In the genomic region with DNA sequence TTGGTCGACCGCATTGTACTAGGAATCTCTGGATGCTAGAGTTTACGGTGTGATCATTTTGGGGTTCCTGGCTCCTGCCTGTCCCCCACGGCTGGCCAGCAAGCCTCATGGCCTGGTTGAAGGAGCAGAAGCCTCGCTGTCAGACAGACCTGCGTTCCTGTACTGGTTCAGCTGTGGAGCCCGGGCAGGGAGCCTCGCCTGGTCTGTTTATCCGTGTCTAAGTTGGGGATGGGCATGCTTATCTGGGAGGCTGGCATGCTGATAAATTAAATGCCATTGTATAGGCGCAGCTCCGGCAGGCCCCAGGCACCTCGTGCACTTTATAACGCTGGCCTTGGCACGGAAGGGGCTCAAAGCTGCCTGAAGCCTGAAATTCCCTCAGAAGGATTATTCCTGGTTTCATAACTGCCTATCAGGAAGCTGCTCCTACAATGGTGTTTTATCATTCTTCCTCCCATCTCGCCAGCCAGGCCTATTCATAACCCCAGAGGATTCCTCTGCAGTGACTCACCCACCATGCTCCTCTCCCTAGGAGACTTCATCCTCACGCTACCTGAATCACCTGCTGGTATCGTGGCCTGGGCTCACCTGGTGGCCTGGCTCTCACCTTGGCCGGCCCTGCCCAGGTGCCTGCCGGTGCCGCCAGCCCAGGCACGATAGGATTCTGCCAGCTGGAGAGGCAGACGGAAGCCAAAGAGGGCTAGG, we compare ENCODE assay signal across 1 cellular context.
TF ChIP-seq lines count a peak whose summit lies in the region.

No MANE protein-coding gene starts in this region.

TF ChIP-seq in GM23338, 12 proteins besides CTCF, POLR2A, EP300 and RAD21 (continued from another document):
- TF ChIP-seq, protein P1, sequence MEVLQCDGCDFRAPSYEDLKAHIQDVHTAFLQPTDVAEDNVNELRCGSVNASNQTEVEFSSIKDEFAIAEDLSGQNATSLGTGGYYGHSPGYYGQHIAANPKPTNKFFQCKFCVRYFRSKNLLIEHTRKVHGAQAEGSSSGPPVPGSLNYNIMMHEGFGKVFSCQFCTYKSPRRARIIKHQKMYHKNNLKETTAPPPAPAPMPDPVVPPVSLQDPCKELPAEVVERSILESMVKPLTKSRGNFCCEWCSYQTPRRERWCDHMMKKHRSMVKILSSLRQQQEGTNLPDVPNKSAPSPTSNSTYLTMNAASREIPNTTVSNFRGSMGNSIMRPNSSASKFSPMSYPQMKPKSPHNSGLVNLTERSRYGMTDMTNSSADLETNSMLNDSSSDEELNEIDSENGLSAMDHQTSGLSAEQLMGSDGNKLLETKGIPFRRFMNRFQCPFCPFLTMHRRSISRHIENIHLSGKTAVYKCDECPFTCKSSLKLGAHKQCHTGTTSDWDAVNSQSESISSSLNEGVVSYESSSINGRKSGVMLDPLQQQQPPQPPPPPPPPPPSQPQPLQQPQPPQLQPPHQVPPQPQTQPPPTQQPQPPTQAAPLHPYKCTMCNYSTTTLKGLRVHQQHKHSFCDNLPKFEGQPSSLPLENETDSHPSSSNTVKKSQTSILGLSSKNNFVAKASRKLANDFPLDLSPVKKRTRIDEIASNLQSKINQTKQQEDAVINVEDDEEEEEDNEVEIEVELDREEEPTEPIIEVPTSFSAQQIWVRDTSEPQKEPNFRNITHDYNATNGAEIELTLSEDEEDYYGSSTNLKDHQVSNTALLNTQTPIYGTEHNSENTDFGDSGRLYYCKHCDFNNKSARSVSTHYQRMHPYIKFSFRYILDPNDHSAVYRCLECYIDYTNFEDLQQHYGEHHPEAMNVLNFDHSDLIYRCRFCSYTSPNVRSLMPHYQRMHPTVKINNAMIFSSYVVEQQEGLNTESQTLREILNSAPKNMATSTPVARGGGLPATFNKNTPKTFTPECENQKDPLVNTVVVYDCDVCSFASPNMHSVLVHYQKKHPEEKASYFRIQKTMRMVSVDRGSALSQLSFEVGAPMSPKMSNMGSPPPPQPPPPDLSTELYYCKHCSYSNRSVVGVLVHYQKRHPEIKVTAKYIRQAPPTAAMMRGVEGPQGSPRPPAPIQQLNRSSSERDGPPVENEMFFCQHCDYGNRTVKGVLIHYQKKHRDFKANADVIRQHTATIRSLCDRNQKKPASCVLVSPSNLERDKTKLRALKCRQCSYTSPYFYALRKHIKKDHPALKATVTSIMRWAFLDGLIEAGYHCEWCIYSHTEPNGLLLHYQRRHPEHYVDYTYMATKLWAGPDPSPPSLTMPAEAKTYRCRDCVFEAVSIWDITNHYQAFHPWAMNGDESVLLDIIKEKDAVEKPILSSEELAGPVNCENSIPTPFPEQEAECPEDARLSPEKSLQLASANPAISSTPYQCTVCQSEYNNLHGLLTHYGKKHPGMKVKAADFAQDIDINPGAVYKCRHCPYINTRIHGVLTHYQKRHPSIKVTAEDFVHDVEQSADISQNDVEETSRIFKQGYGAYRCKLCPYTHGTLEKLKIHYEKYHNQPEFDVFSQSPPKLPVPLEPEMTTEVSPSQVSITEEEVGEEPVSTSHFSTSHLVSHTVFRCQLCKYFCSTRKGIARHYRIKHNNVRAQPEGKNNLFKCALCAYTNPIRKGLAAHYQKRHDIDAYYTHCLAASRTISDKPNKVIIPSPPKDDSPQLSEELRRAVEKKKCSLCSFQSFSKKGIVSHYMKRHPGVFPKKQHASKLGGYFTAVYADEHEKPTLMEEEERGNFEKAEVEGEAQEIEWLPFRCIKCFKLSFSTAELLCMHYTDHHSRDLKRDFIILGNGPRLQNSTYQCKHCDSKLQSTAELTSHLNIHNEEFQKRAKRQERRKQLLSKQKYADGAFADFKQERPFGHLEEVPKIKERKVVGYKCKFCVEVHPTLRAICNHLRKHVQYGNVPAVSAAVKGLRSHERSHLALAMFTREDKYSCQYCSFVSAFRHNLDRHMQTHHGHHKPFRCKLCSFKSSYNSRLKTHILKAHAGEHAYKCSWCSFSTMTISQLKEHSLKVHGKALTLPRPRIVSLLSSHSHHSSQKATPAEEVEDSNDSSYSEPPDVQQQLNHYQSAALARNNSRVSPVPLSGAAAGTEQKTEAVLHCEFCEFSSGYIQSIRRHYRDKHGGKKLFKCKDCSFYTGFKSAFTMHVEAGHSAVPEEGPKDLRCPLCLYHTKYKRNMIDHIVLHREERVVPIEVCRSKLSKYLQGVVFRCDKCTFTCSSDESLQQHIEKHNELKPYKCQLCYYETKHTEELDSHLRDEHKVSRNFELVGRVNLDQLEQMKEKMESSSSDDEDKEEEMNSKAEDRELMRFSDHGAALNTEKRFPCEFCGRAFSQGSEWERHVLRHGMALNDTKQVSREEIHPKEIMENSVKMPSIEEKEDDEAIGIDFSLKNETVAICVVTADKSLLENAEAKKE (CRISPR knock-in tag; IDR thresholded peaks at IDR 0.05): no peak
- TF ChIP-seq NANOG (IDR thresholded peaks at IDR 0.05; ENCODE audit: borderline replicate concordance): no peak
- TF ChIP-seq EZH2phosphoT487 (IDR thresholded peaks at IDR 0.05; ENCODE audit: unreplicated experiment): no peak
- TF ChIP-seq, protein P2, sequence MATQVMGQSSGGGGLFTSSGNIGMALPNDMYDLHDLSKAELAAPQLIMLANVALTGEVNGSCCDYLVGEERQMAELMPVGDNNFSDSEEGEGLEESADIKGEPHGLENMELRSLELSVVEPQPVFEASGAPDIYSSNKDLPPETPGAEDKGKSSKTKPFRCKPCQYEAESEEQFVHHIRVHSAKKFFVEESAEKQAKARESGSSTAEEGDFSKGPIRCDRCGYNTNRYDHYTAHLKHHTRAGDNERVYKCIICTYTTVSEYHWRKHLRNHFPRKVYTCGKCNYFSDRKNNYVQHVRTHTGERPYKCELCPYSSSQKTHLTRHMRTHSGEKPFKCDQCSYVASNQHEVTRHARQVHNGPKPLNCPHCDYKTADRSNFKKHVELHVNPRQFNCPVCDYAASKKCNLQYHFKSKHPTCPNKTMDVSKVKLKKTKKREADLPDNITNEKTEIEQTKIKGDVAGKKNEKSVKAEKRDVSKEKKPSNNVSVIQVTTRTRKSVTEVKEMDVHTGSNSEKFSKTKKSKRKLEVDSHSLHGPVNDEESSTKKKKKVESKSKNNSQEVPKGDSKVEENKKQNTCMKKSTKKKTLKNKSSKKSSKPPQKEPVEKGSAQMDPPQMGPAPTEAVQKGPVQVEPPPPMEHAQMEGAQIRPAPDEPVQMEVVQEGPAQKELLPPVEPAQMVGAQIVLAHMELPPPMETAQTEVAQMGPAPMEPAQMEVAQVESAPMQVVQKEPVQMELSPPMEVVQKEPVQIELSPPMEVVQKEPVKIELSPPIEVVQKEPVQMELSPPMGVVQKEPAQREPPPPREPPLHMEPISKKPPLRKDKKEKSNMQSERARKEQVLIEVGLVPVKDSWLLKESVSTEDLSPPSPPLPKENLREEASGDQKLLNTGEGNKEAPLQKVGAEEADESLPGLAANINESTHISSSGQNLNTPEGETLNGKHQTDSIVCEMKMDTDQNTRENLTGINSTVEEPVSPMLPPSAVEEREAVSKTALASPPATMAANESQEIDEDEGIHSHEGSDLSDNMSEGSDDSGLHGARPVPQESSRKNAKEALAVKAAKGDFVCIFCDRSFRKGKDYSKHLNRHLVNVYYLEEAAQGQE (IDR thresholded peaks at IDR 0.05; ENCODE audit: unreplicated experiment): no peak
- no peak for TF ChIP-seq EZH2 (IDR thresholded peaks at IDR 0.05; ENCODE audit: low read depth, unreplicated experiment)
- TF ChIP-seq JUNB (IDR thresholded peaks at IDR 0.05; ENCODE audit: unreplicated experiment): no peak
- TF ChIP-seq CREB1 (CRISPR knock-in tag; IDR thresholded peaks at IDR 0.05; ENCODE audit: low read depth): no peak
- TF ChIP-seq ZNF331 (CRISPR knock-in tag; IDR thresholded peaks at IDR 0.05; ENCODE audit: low read depth): no peak
